In genomic region chr14:35404496-35405303, GRCh38 we compare ENCODE assay signal across 1 cellular context.
TF ChIP-seq lines count a peak whose summit lies in the region.

NFKBIA (minus strand) TSS chr14:35404749; CDS start chr14:35404644, 105 bp downstream.

TF ChIP-seq in HEK293, 187 proteins besides CTCF, POLR2A, EP300 and RAD21 (continued from another document and continues in another):
- TF ChIP-seq ZNF280D (tag by site-specific recombination; IDR thresholded peaks at IDR 0.05) (no peak), ZNF221 (tag by site-specific recombination; IDR thresholded peaks at IDR 0.05; ENCODE audit: borderline replicate concordance) (no peak), ZNF311 (tag by site-specific recombination; IDR thresholded peaks at IDR 0.05; ENCODE audit: borderline replicate concordance) (no peak), ZNF354C (tag by site-specific recombination; IDR thresholded peaks at IDR 0.05; ENCODE audit: borderline replicate concordance, low read depth) (no peak), ZNF48 (tag by site-specific recombination; IDR thresholded peaks at IDR 0.05) (no peak), ZNF19 (tag by site-specific recombination; IDR thresholded peaks at IDR 0.05; ENCODE audit: low read depth) (no peak), KLF8 (tag by site-specific recombination; IDR thresholded peaks at IDR 0.05) (peak; percentile 9; the same call in 1 of the 2 replicates), ZNF561 (tag by site-specific recombination; IDR thresholded peaks at IDR 0.05; ENCODE audit: borderline replicate concordance) (peak; percentile 27; the same call in 1 of the 2 replicates), GLIS1 (tag by site-specific recombination; IDR thresholded peaks at IDR 0.05) (peak; percentile 85), KLF1 (tag by site-specific recombination; IDR thresholded peaks at IDR 0.05) (no peak), ZNF302 (tag by site-specific recombination; IDR thresholded peaks at IDR 0.05; ENCODE audit: low read depth) (no peak), ZNF366 (tag by site-specific recombination; conservative IDR thresholded peaks at IDR 0.05) (no peak), ZNF37A (tag by site-specific recombination; IDR thresholded peaks at IDR 0.05) (no peak), PRDM1 (tag by site-specific recombination; IDR thresholded peaks at IDR 0.05) (no peak; the same call in 1 of the 2 replicates), KLF16 (tag by site-specific recombination; IDR thresholded peaks at IDR 0.05) (peak; percentile 33; the same call in 1 of the 2 replicates), ZNF280C (tag by site-specific recombination; IDR thresholded peaks at IDR 0.05) (no peak), RBAK (tag by site-specific recombination; IDR thresholded peaks at IDR 0.05) (no peak), ZNF544 (tag by site-specific recombination; IDR thresholded peaks at IDR 0.05) (no peak), YY1 (tag by site-specific recombination; IDR thresholded peaks at IDR 0.05) (peak; percentile 70; the same call in 1 of the 2 replicates), ZBTB48 (tag by site-specific recombination; IDR thresholded peaks at IDR 0.05) (peak; percentile 54; the same call in 1 of the 2 replicates), ZBTB20 (tag by site-specific recombination; IDR thresholded peaks at IDR 0.05) (peak; percentile 81; the same call in 1 of the 2 replicates), ZNF248 (tag by site-specific recombination; IDR thresholded peaks at IDR 0.05) (no peak), ZNF513 (tag by site-specific recombination; IDR thresholded peaks at IDR 0.05) (no peak), KLF7 (tag by site-specific recombination; IDR thresholded peaks at IDR 0.05; ENCODE audit: borderline replicate concordance) (no peak), PRDM10 (tag by site-specific recombination; IDR thresholded peaks at IDR 0.05) (peak; percentile 81), HOXC10 (CRISPR knock-in tag; IDR thresholded peaks at IDR 0.05) (no peak), ELK4 (IDR thresholded peaks at IDR 0.05; ENCODE audit: borderline replicate concordance, low read depth, low read length) (no peak), PBX3 (CRISPR knock-in tag; IDR thresholded peaks at IDR 0.05) (0 out of 2 replicates have a peak, but pooled peaks have one; percentile 38), PATZ1 (tag by site-specific recombination; IDR thresholded peaks at IDR 0.05) (peak; percentile 77), ZBTB8A (tag by site-specific recombination; IDR thresholded peaks at IDR 0.05) (peak; percentile 96), KLF10 (tag by site-specific recombination; IDR thresholded peaks at IDR 0.05) (peak; percentile 12; the same call in 1 of the 2 replicates), ZNF76 (tag by site-specific recombination; IDR thresholded peaks at IDR 0.05; ENCODE audit: borderline replicate concordance, low read depth) (no peak), ZNF521 (tag by site-specific recombination; IDR thresholded peaks at IDR 0.05) (no peak), ZBTB10 (tag by site-specific recombination; IDR thresholded peaks at IDR 0.05) (peak; percentile 53; the same call in 1 of the 2 replicates), ZNF600 (tag by site-specific recombination; IDR thresholded peaks at IDR 0.05) (0 out of 2 replicates have a peak, but pooled peaks have one; percentile 49), ZFP37 (tag by site-specific recombination; IDR thresholded peaks at IDR 0.05) (no peak), ZBTB17 (tag by site-specific recombination; IDR thresholded peaks at IDR 0.05) (peak; percentile 97), ZNF426 (tag by site-specific recombination; IDR thresholded peaks at IDR 0.05) (no peak), ZXDB (tag by site-specific recombination; IDR thresholded peaks at IDR 0.05) (peak; percentile 80), SETDB1 (IDR thresholded peaks at IDR 0.05; ENCODE audit: insufficient read length, low read length) (no peak), ZNF10 (tag by site-specific recombination; IDR thresholded peaks at IDR 0.05) (no peak), ZSCAN18 (tag by site-specific recombination; IDR thresholded peaks at IDR 0.05) (no peak)
